9 cellular contexts compared by ENCODE assay signal in genomic region chr2:71133603-71134002, GRCh38.
"Had no signal": no experiment of that assay in that cellular context is flagged by ENCODE, and none has a peak within 500 bp of the region (broad histone marks: within the 10 kb centered on the region; RNA-seq: fewer than 3 reads in every experiment).

No MANE protein-coding gene starts in this region.

- H2AFZ ChIP-seq: GM23248 had no signal

- H3K9me3 ChIP-seq: HAP-1 had no signal

- H3K4me3 ChIP-seq: GM23248, HAP-1 had no signal

- DNase-seq: GM23248, GOT3, H7, IMR-90, KBM-7 had no signal

- H3K27ac ChIP-seq: GM23248, HL-60, KMS-11 had no signal

- ATAC-seq: HCT116 had no signal

- H3K4me1 ChIP-seq: HAP-1 had no signal
